Comparison of ENCODE assay signal across 1 cellular context in the genomic region with DNA sequence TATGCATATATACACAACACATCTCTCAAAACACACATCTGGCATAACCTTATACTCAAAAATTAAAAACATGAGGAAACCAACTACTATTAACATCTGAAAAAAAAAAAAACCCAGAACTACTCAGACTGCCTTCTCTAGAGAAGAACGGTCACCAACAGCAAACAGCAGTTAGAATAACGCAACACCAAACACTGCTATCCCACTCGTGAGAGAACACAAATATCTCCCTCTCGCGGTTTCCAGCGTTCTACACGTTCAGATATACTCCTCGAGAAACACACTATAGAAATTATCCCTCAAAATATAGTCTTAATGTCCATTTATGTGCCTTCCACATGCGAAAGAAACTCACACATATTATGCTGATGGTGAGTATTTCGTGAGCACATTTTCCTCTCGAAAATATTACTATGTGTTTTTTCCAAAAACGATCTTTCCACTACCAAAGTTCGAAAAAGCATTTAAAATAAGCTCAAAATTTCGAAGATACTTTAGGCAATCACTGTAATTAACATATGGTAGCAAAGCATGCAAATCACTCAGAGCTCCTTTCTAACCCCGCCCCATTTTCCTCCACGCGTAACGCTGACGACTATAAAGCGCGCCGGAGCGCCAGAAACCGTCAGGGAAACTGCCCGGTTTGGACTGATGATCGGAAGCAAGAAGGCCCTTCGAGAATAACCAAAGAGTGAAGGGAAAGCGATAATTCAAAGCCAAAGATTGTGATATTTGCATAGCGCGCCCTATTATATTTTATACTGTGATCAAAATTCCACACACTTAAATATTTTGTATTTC.
TF ChIP-seq lines count a peak whose summit lies in the region.

No MANE protein-coding gene starts in this region.

TF ChIP-seq in GM12878, 131 proteins besides CTCF, POLR2A, EP300 and RAD21 (continued from another document):
- TF ChIP-seq, protein P1, sequence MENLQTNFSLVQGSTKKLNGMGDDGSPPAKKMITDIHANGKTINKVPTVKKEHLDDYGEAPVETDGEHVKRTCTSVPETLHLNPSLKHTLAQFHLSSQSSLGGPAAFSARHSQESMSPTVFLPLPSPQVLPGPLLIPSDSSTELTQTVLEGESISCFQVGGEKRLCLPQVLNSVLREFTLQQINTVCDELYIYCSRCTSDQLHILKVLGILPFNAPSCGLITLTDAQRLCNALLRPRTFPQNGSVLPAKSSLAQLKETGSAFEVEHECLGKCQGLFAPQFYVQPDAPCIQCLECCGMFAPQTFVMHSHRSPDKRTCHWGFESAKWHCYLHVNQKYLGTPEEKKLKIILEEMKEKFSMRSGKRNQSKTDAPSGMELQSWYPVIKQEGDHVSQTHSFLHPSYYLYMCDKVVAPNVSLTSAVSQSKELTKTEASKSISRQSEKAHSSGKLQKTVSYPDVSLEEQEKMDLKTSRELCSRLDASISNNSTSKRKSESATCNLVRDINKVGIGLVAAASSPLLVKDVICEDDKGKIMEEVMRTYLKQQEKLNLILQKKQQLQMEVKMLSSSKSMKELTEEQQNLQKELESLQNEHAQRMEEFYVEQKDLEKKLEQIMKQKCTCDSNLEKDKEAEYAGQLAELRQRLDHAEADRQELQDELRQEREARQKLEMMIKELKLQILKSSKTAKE (IDR thresholded peaks at IDR 0.05; ENCODE audit: low read depth, poor library complexity, severe bottlenecking), result peak; percentile 69
- TF ChIP-seq CHD2 (IDR thresholded peaks at IDR 0.05; ENCODE audit: borderline replicate concordance, low read depth, low read length) (no peak), TBL1XR1 (IDR thresholded peaks at IDR 0.05; ENCODE audit: low read depth, low read length) (0 out of 2 replicates have a peak, but pooled peaks have one; percentile 60), NBN (IDR thresholded peaks at IDR 0.05) (peak; percentile 100)
